10 cellular contexts compared by ENCODE assay signal in genomic region chr5:82274343-82275266, GRCh38. TPM values are rescaled to one million over a fixed set of nuclear protein-coding genes. Genes with fewer than 3 reads are reported as not detected.
DNase-seq lines count a peak whose midpoint lies in the region; TF ChIP-seq lines count a peak whose summit lies in the region.
"Had no signal": no experiment of that assay in that cellular context is flagged by ENCODE, and none has a peak within 500 bp of the region (broad histone marks: within the 10 kb centered on the region; RNA-seq: fewer than 3 reads in every experiment).

No MANE protein-coding gene starts in this region.

- H3K9me3 ChIP-seq in HUES48 (ENCODE audit: control insufficient read depth, insufficient read depth, low read length) (no peaks in the 10 kb centered on the region), neural progenitor cell (ENCODE audit: low read depth) (no peaks in the 10 kb centered on the region)
- H3K9me3 ChIP-seq: upper lobe of right lung had no signal

- no peaks in the 10 kb centered on the region for H3K27me3 Mint-ChIP-seq in activated naive CD4-positive, alpha-beta T cell treated with anti-CD3 and anti-CD28 coated beads, Interleukin-2, amount 50 U/mL, for 24 hours
- H3K27me3 Mint-ChIP-seq in neural progenitor cell (ENCODE audit: insufficient read depth, low read depth) = peaks cover 3% of the 10 kb centered on the region

- DNase-seq in GM06990 (ENCODE audit: extremely low read depth, insufficient read length) (peak; percentile 44), neural progenitor cell (ENCODE audit: low spot score) (no peak), SHP77 (lab: John Stamatoyannopoulos, UW) (no peak), epidermal melanocyte (ENCODE audit: insufficient read length, low spot score) (no peak), GDM1 (lab: John Stamatoyannopoulos, UW) (no peak)
- DNase-seq: OCI-M1, upper lobe of right lung had no signal

- H3K4me1 ChIP-seq in HUES48 (ENCODE audit: control insufficient read depth, insufficient read depth, low read length) = peaks cover 29% of the 10 kb centered on the region
- H3K4me1 ChIP-seq in neural progenitor cell = peaks cover 40% of the 10 kb centered on the region

- H3K9me3 Mint-ChIP-seq in activated naive CD4-positive, alpha-beta T cell treated with anti-CD3 and anti-CD28 coated beads, Interleukin-2, amount 50 U/mL, for 24 hours = no peaks in the 10 kb centered on the region
- H3K9me3 Mint-ChIP-seq in neural progenitor cell = no peaks in the 10 kb centered on the region
- H3K9me3 Mint-ChIP-seq: activated T-helper 1 cell treated with anti-CD3 and anti-CD28 coated beads, Interleukin-12 subunit alpha, Interleukin-12 subunit beta, Interleukin-2, Interleukin-4 antibody, amounts not matched to agents 30 ng/mL and 10 ng/mL and 1 ng/mL, durations not matched to agents 14 hours and 24 hours and 36 hours had no signal

- H3K79me2 ChIP-seq in neural progenitor cell (ENCODE audit: low read depth) = peaks cover 34% of the 10 kb centered on the region

- H3K4me1 Mint-ChIP-seq in activated naive CD4-positive, alpha-beta T cell treated with anti-CD3 and anti-CD28 coated beads, Interleukin-2, amount 50 U/mL, for 24 hours = peaks cover 53% of the 10 kb centered on the region
- H3K4me1 Mint-ChIP-seq in neural progenitor cell = peaks cover 17% of the 10 kb centered on the region

- H3K27me3 ChIP-seq in GM06990 (replicated peaks; ENCODE audit: control insufficient read depth, insufficient read depth, low read length) = no peaks in the 10 kb centered on the region
- H3K27me3 ChIP-seq in HUES48 (ENCODE audit: control insufficient read depth, insufficient read depth, low read length) = no peaks in the 10 kb centered on the region
- H3K27me3 ChIP-seq in neural progenitor cell = no peaks in the 10 kb centered on the region
- H3K27me3 ChIP-seq: upper lobe of right lung had no signal

- no peak overlapping the region for H3K4me2 ChIP-seq in neural progenitor cell

- H3F3A ChIP-seq in neural progenitor cell (ENCODE audit: low read depth) = peaks cover 67% of the 10 kb centered on the region

- H3K4me3 Mint-ChIP-seq in activated naive CD4-positive, alpha-beta T cell treated with anti-CD3 and anti-CD28 coated beads, Interleukin-2, amount 50 U/mL, for 24 hours = peak overlapping the region; percentile 100
- H3K4me3 Mint-ChIP-seq in neural progenitor cell = no peak overlapping the region

- H3K27ac ChIP-seq in HUES48 (ENCODE audit: low read depth, low read length) (peak overlapping the region; percentile 51), neural progenitor cell (peak overlapping the region; percentile 64)
- H3K27ac ChIP-seq: upper lobe of right lung had no signal

- peaks cover 15% of the 10 kb centered on the region for H3K36me3 ChIP-seq in GM06990 (ENCODE audit: control insufficient read depth, insufficient read depth, low read length)
- H3K36me3 ChIP-seq in HUES48 (ENCODE audit: control insufficient read depth, insufficient read depth, low read length) = peaks cover 38% of the 10 kb centered on the region
- H3K36me3 ChIP-seq in neural progenitor cell = peaks cover 24% of the 10 kb centered on the region

- H4K20me1 ChIP-seq in neural progenitor cell (ENCODE audit: low read depth) = peaks cover 15% of the 10 kb centered on the region

- H3K9ac ChIP-seq in HUES48 (ENCODE audit: low read depth, low read length) (peak overlapping the region; percentile 1), neural progenitor cell (no peak overlapping the region)

- peak overlapping the region; percentile 100 for H3K27ac Mint-ChIP-seq in activated naive CD4-positive, alpha-beta T cell treated with anti-CD3 and anti-CD28 coated beads, Interleukin-2, amount 50 U/mL, for 24 hours
- no peak overlapping the region for H3K27ac Mint-ChIP-seq in neural progenitor cell

- H3K4me3 ChIP-seq in GM06990 (replicated peaks; ENCODE audit: low read depth, low read length) (no peak overlapping the region), HUES48 (ENCODE audit: low read depth, low read length) (no peak overlapping the region), neural progenitor cell (no peak overlapping the region)
- H3K4me3 ChIP-seq: upper lobe of right lung had no signal

- no peak overlapping the region for H2AFZ ChIP-seq in neural progenitor cell (replicated peaks)

- peaks cover 48% of the 10 kb centered on the region for H3K36me3 Mint-ChIP-seq in activated naive CD4-positive, alpha-beta T cell treated with anti-CD3 and anti-CD28 coated beads, Interleukin-2, amount 50 U/mL, for 24 hours
- peaks cover 40% of the 10 kb centered on the region for H3K36me3 Mint-ChIP-seq in neural progenitor cell

- TF ChIP-seq CTCF in GM06990 (IDR thresholded peaks at IDR 0.05; ENCODE audit: insufficient read depth, low read length, poor library complexity, severe bottlenecking) (no peak), neural progenitor cell (IDR thresholded peaks at IDR 0.05) (no peak)

RNA-seq across cellular contexts. Expression of gene RPS23, which starts 3.5 kb away (rescaled TPM):
- total RNA-seq in neural progenitor cell (ENCODE audit: low replicate concordance) = 5,433 and 6,020 TPM in 2 replicates
